In genomic region chr5:179890751-179891682, GRCh38 we compare ENCODE assay signal across 35 cellular contexts.
"Had no signal": no experiment of that assay in that cellular context is flagged by ENCODE, and none has a peak within 500 bp of the region (broad histone marks: within the 10 kb centered on the region; RNA-seq: fewer than 3 reads in every experiment).

No MANE protein-coding gene starts in this region.

- DNase-seq: activated CD4-positive, alpha-beta memory T cell treated with anti-CD3 and anti-CD28 coated beads, Interleukin-2, amount 10 ng/mL, durations not matched to agents 7 days and 5 days; activated CD4-positive, alpha-beta T cell treated with anti-CD3 and anti-CD28 coated beads for 1 hour; activated CD4-positive, alpha-beta T cell treated with anti-CD3 and anti-CD28 coated beads for 48 hours; activated CD4-positive, CD25-positive, alpha-beta regulatory T cell; activated CD8-positive, alpha-beta memory T cell treated with anti-CD3 and anti-CD28 coated beads for 24 hours; activated CD8-positive, alpha-beta memory T cell treated with anti-CD3 and anti-CD28 coated beads, Interleukin-2, amount 10 ng/mL, durations not matched to agents 7 days and 5 days; activated CD8-positive, alpha-beta memory T cell treated with anti-CD3 and anti-CD28 coated beads, Interleukin-2, amount 50 U/mL, for 48 hours; activated effector memory CD4-positive, alpha-beta T cell treated with anti-CD3 and anti-CD28 coated beads, Interleukin-2, amount 50 U/mL, for 16 hours; activated naive CD4-positive, alpha-beta T cell; activated T-cell treated with anti-CD3 and anti-CD28 coated beads, Interleukin-2, amount 50 U/mL, for 72 hours; anterior cingulate cortex; central memory CD4-positive, alpha-beta T cell; NCI-H1092 treated with DMSO at 0.1 percent for 48 hours; NCI-H1417; NCI-H146; NCI-H187; NCI-H2029 treated with DMSO at 0.1 percent for 48 hours; NCI-H2107; NCI-H2171; NCI-H510A; NCI-H526; NCI-H748 treated with DMSO at 0.1 percent for 48 hours; NK-92 treated with Interleukin-12 subunit alpha and Interleukin-12 subunit beta, amount 100 ng/mL, for 24 hours; PC-9; SIG-M5; T-cell; T-helper 2 cell; T-helper 9 cell; WERI-Rb-1 had no signal

- H3K4me3 ChIP-seq: PC-9 had no signal

- H3K4me3 Mint-ChIP-seq: activated CD4-positive, alpha-beta memory T cell treated with anti-CD3 and anti-CD28 coated beads, Interleukin-2, amount 10 ng/mL, durations not matched to agents 7 days and 5 days; activated CD8-positive, alpha-beta memory T cell treated with anti-CD3 and anti-CD28 coated beads, Interleukin-2, amount 10 ng/mL, durations not matched to agents 7 days and 5 days; activated T-cell treated with anti-CD3 and anti-CD28 coated beads, Interleukin-2, amount 50 U/mL, for 72 hours; activated T-helper 17 cell treated with anti-CD3 and anti-CD28 coated beads, Interleukin-2, amount 50 U/mL, for 72 hours; brain; T-cell had no signal

- ATAC-seq: activated CD8-positive, alpha-beta memory T cell treated with anti-CD3 and anti-CD28 coated beads, Interleukin-2, amount 10 ng/mL, durations not matched to agents 7 days and 5 days; activated naive CD4-positive, alpha-beta T cell treated with anti-CD3 and anti-CD28 coated beads, Interleukin-2, amount 50 U/mL, for 72 hours; activated T-cell treated with anti-CD3 and anti-CD28 coated beads, Interleukin-2, amount 50 U/mL, for 72 hours; activated T-helper 17 cell treated with anti-CD3 and anti-CD28 coated beads, Interleukin-2, amount 50 U/mL, for 72 hours; Right ventricle myocardium inferior; SK-N-SH treated with all-trans-retinoic acid at 6 μM for 48 hours; T-cell had no signal

- H3K4me2 ChIP-seq: PC-9 had no signal

- H3K27me3 Mint-ChIP-seq: activated CD4-positive, alpha-beta memory T cell treated with anti-CD3 and anti-CD28 coated beads, Interleukin-2, amount 10 ng/mL, durations not matched to agents 7 days and 5 days; activated CD8-positive, alpha-beta memory T cell treated with anti-CD3 and anti-CD28 coated beads, Interleukin-2, amount 10 ng/mL, durations not matched to agents 7 days and 5 days; activated T-helper 17 cell treated with anti-CD3 and anti-CD28 coated beads, Interleukin-2, amount 50 U/mL, for 72 hours; brain; T-cell had no signal

- H3K27ac ChIP-seq: PC-9, RWPE1, WERI-Rb-1 had no signal

- H3K36me3 ChIP-seq: WERI-Rb-1 had no signal

- H2AFZ ChIP-seq: PC-9 had no signal

- H3K27ac Mint-ChIP-seq: activated CD4-positive, alpha-beta memory T cell treated with anti-CD3 and anti-CD28 coated beads, Interleukin-2, amount 10 ng/mL, durations not matched to agents 7 days and 5 days; activated CD8-positive, alpha-beta memory T cell treated with anti-CD3 and anti-CD28 coated beads, Interleukin-2, amount 10 ng/mL, durations not matched to agents 7 days and 5 days; activated T-cell treated with anti-CD3 and anti-CD28 coated beads, Interleukin-2, amount 50 U/mL, for 72 hours; activated T-helper 17 cell treated with anti-CD3 and anti-CD28 coated beads, Interleukin-2, amount 50 U/mL, for 72 hours; brain; T-cell had no signal

- H3K9me3 Mint-ChIP-seq: activated T-cell treated with anti-CD3 and anti-CD28 coated beads, Interleukin-2, amount 50 U/mL, for 72 hours; activated T-helper 17 cell treated with anti-CD3 and anti-CD28 coated beads, Interleukin-2, amount 50 U/mL, for 72 hours; T-cell had no signal

- H3K4me1 Mint-ChIP-seq: activated CD4-positive, alpha-beta memory T cell treated with anti-CD3 and anti-CD28 coated beads, Interleukin-2, amount 10 ng/mL, durations not matched to agents 7 days and 5 days; activated CD8-positive, alpha-beta memory T cell treated with anti-CD3 and anti-CD28 coated beads, Interleukin-2, amount 10 ng/mL, durations not matched to agents 7 days and 5 days; activated T-helper 17 cell treated with anti-CD3 and anti-CD28 coated beads, Interleukin-2, amount 50 U/mL, for 72 hours; brain; T-cell had no signal
